9 cellular contexts compared by ENCODE assay signal in the genomic region with DNA sequence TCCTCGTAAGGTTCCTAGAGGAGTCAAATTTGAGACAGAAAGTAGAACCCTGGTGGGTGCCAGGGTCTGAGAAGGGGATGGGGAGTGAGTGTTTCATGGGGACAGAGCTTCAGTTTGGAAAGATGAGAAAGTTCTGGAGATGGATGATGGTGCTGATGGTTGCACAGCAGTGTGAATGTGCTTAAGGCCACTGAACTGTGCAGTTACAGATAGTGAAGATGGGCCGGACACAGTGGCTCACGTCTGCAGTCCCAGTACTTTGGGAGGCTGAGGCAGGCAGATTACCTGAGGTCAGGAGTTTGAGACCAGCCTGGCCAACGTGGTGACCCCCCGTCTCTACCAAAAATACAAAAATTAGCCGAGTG. TPM values are rescaled to one million over a fixed set of nuclear protein-coding genes. Genes with fewer than 3 reads are reported as not detected.
A peak's percentile ranks its signal among the peaks of the same experiment; 100 is the strongest.
DNase-seq lines count a peak whose midpoint lies in the region; ATAC-seq and TF ChIP-seq lines count a peak whose summit lies in the region.
"Had no signal": no experiment of that assay in that cellular context is flagged by ENCODE, and none has a peak within 500 bp of the region (broad histone marks: within the 10 kb centered on the region; RNA-seq: fewer than 3 reads in every experiment).

No MANE protein-coding gene starts in this region.

- H3K27ac Mint-ChIP-seq in CD14-positive monocyte (peak overlapping the region in 1 of 7 donors; percentile 20), IgD-negative memory B cell (no peak overlapping the region), mesothelial cell of epicardium (peak overlapping the region; percentile 20)

- peak overlapping the region; percentile 71 for H3K4me3 ChIP-seq in astrocyte of the cerebellum (ENCODE audit: low read depth, low read length)

- in situ Hi-C loops in astrocyte of the cerebellum (cut with HindIII; ENCODE audit: low sequenced_read_pairs): no loop called here

- intact Hi-C loops in CD14-positive monocyte (cut with micrococcal nuclease): loop anchor here in 1 of 2 donors (5.0 kb wide), 1 partner anchor 43 kb away; the partner anchor contains the start of gene KANK2

- TF ChIP-seq CTCF in CD14-positive monocyte (IDR thresholded peaks at IDR 0.05) (no peak), astrocyte of the cerebellum (IDR thresholded peaks at IDR 0.05; ENCODE audit: low read depth, low read length, missing control alignments) (no peak), mesothelial cell of epicardium (IDR thresholded peaks at IDR 0.05; ENCODE audit: unreplicated experiment) (no peak)

- H3K9me3 Mint-ChIP-seq in CD14-positive monocyte: peaks cover 0 to 2% (median 0%) of the 10 kb centered on the region in 7 donors
- peaks cover 0 to 2% (median 0%) of the 10 kb centered on the region in 3 donors for H3K9me3 Mint-ChIP-seq in IgD-negative memory B cell
- no peaks in the 10 kb centered on the region for H3K9me3 Mint-ChIP-seq in mesothelial cell of epicardium

- H3K36me3 Mint-ChIP-seq in CD14-positive monocyte (peaks cover 3 to 10% of the 10 kb centered on the region in 2 donors), IgD-negative memory B cell (no peaks in the 10 kb centered on the region), mesothelial cell of epicardium (no peaks in the 10 kb centered on the region)

- H3K4me1 Mint-ChIP-seq in CD14-positive monocyte (peaks cover 23% of the 10 kb centered on the region), IgD-negative memory B cell (peaks cover 10 to 12% (median 11%) of the 10 kb centered on the region in 3 donors), mesothelial cell of epicardium (peaks cover 26% of the 10 kb centered on the region)

- DNase-seq in CD14-positive monocyte (ENCODE audit: low spot score): no peak
- DNase-seq in astrocyte of the cerebellum (ENCODE audit: low read depth): no peak
- DNase-seq in mesothelial cell of epicardium (ENCODE audit: low spot score in 2 of 2, unreplicated experiment in 2 of 2): no peak
- no peak for DNase-seq in NCI-H187 treated with DMSO at 0.1 percent for 48 hours (lab: John Stamatoyannopoulos, UW)
- no peak for DNase-seq in NCI-H82 (lab: John Stamatoyannopoulos, UW)
- no peak for DNase-seq in hippocampal formation (lab: John Stamatoyannopoulos, UW)
- DNase-seq: NCI-H1048 had no signal

- H3K4me3 Mint-ChIP-seq in CD14-positive monocyte (peak overlapping the region; percentile 75 to 77), IgD-negative memory B cell (peak overlapping the region; percentile 59 to 93 (median 82)), mesothelial cell of epicardium (peak overlapping the region; percentile 86)

- ATAC-seq in HG03469 (IDR thresholded peaks at IDR 0.05; ENCODE audit: unreplicated experiment): no peak

- H3K27me3 Mint-ChIP-seq in CD14-positive monocyte (ENCODE audit: low read depth in 3 of 3): peaks cover 0 to 1% (median 1%) of the 10 kb centered on the region in 3 donors
- peaks cover 3% of the 10 kb centered on the region for H3K27me3 Mint-ChIP-seq in IgD-negative memory B cell
- no peaks in the 10 kb centered on the region for H3K27me3 Mint-ChIP-seq in mesothelial cell of epicardium (ENCODE audit: low read depth)

RNA-seq across cellular contexts. Expression of gene SPC24, which starts 0.9 kb away (rescaled TPM):
- polyA plus RNA-seq in CD14-positive monocyte (under 1 TPM in 1 of 2 donors, not detected in 1; 0.27 TPM), IgD-negative memory B cell (not detected)
- 16.3 to 22.0 TPM (median 20.6 TPM) in 3 replicates for total RNA-seq in mesothelial cell of epicardium

RNA-seq across cellular contexts. Expression of gene KANK2, which starts 42.7 kb away (rescaled TPM):
- polyA plus RNA-seq in CD14-positive monocyte (under 1 TPM; 0.40 to 0.64 TPM), IgD-negative memory B cell (not detected)
- total RNA-seq in mesothelial cell of epicardium: 84.3 to 85.3 TPM (median 84.7 TPM) in 3 replicates
